ENCODE assay signal across 21 cellular contexts in the genomic region with DNA sequence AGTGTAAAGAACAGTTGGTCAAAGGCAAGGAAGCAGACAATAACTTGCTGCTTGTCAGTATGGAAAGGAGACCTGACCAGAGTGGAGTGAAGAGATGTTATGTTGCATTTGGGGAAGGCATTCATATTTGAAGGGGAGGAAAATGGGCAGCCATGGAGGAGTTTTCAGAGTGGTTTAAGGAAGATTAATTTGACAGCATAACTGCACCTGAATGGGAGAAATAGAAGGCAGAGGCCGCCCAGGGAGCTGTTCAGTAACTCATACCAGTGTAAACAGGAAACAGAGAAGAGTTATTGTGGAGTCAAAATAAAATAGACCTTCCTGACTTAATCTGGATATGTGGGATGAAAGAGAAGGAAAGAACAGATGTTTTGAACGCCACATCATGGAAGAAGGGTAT. TPM values are rescaled to one million over a fixed set of nuclear protein-coding genes. Genes with fewer than 3 reads are reported as not detected.
DNase-seq lines count a peak whose midpoint lies in the region; ATAC-seq, FAIRE-seq and TF ChIP-seq lines count a peak whose summit lies in the region.
"Had no signal": no experiment of that assay in that cellular context is flagged by ENCODE, and none has a peak within 500 bp of the region (broad histone marks: within the 10 kb centered on the region; RNA-seq: fewer than 3 reads in every experiment).

No MANE protein-coding gene starts in this region.

- no peak for FAIRE-seq in GM19239 (lab: Jason Lieb, UNC)
- FAIRE-seq: TTC549 had no signal

- no peak overlapping the region for H2BK120ac ChIP-seq in H9 (ENCODE audit: low read depth, low read length, poor library complexity, severe bottlenecking)

- H3K9me3 Mint-ChIP-seq in H9 (no peaks in the 10 kb centered on the region), WTC11 (no peaks in the 10 kb centered on the region)
- H3K9me3 Mint-ChIP-seq: activated naive CD4-positive, alpha-beta T cell treated with anti-CD3 and anti-CD28 coated beads, Interleukin-2, amount 50 U/mL, for 72 hours; brain; CD8-positive, alpha-beta memory T cell; HFFc6 had no signal

- no peak overlapping the region for H3K14ac ChIP-seq in H9 (ENCODE audit: insufficient read depth, low read length)

- no peak overlapping the region for H2AFZ ChIP-seq in H9 (ENCODE audit: low read length)

- H3K27me3 ChIP-seq in BLaER1 (no peaks in the 10 kb centered on the region), H9 (ENCODE audit: insufficient read depth, low read length) (no peaks in the 10 kb centered on the region)
- H3K27me3 ChIP-seq: Peyer's patch had no signal

- H3K4me3 ChIP-seq in BLaER1: no peak overlapping the region
- H3K4me3 ChIP-seq: Peyer's patch had no signal

- no peak overlapping the region for H4K91ac ChIP-seq in H9 (ENCODE audit: insufficient read length, low read depth, low read length)

- H3K36me3 Mint-ChIP-seq in H9 (ENCODE audit: insufficient read depth in 1 of 3, low read depth in 3 of 3) (no peaks in the 10 kb centered on the region; a peak in 1 of 7 replicates), WTC11 (no peaks in the 10 kb centered on the region)
- H3K36me3 Mint-ChIP-seq: activated naive CD4-positive, alpha-beta T cell treated with anti-CD3 and anti-CD28 coated beads, Interleukin-2, amount 50 U/mL, for 72 hours; brain; CD8-positive, alpha-beta memory T cell had no signal

- H3K4me2 ChIP-seq in BLaER1: peak overlapping the region; percentile 38
- H3K4me2 ChIP-seq in H9 (ENCODE audit: insufficient read depth, insufficient read length, low read length): no peak overlapping the region

- no CpG with 5 or more reads among the region's 2 CpGs for WGBS in H9 (ENCODE audit: extremely low coverage, insufficient read length, low lambda C conversion rate)

- H3K9ac ChIP-seq in BLaER1 (no peak overlapping the region), H9 (ENCODE audit: extremely low read depth, insufficient read length, low read length) (no peak overlapping the region)

- peaks cover 39 to 44% of the 10 kb centered on the region in 2 experiments for H3K4me1 Mint-ChIP-seq in H9
- peaks cover 41% of the 10 kb centered on the region for H3K4me1 Mint-ChIP-seq in WTC11

- no peak overlapping the region for H3T11ph ChIP-seq in H9 (ENCODE audit: low read length)

- H2BK20ac ChIP-seq in H9 (ENCODE audit: low read depth, low read length, poor library complexity, severe bottlenecking): no peak overlapping the region

- H3K27ac ChIP-seq in BLaER1 (no peak overlapping the region), H9 (ENCODE audit: insufficient read length, low read depth, low read length) (no peak overlapping the region)

- peak overlapping the region; percentile 73 for H2BK12ac ChIP-seq in H9 (ENCODE audit: insufficient read length, low read depth, low read length)

- H3K56ac ChIP-seq in H9 (ENCODE audit: insufficient read length, low read depth, low read length): no peak overlapping the region

- H3K79me1 ChIP-seq in H9 (ENCODE audit: insufficient read depth, low read depth, low read length, poor library complexity, severe bottlenecking): peaks cover 13% of the 10 kb centered on the region

- no peak overlapping the region for H4K8ac ChIP-seq in H9 (replicated peaks; ENCODE audit: insufficient read length, low read depth, low read length)

- no peak overlapping the region for H3K18ac ChIP-seq in H9 (ENCODE audit: insufficient read length, low read depth, low read length)

- no peak overlapping the region for H3K4me3 Mint-ChIP-seq in H9
- H3K4me3 Mint-ChIP-seq in WTC11: no peak overlapping the region
- H3K4me3 Mint-ChIP-seq: CD8-positive, alpha-beta memory T cell; HFFc6 had no signal

- ATAC-seq in WTC11 (no peak), GM19328 (IDR thresholded peaks at IDR 0.05; ENCODE audit: unreplicated experiment) (no peak)
- ATAC-seq: activated naive CD4-positive, alpha-beta T cell treated with anti-CD3 and anti-CD28 coated beads, Interleukin-2, amount 50 U/mL, for 72 hours had no signal

- H2BK15ac ChIP-seq in H9 (ENCODE audit: low read depth, low read length): no peak overlapping the region

- H3K27me3 Mint-ChIP-seq in H9 (ENCODE audit: low read depth) (no peaks in the 10 kb centered on the region), WTC11 (ENCODE audit: low read depth) (no peaks in the 10 kb centered on the region)
- H3K27me3 Mint-ChIP-seq: brain; CD8-positive, alpha-beta memory T cell had no signal

- peak overlapping the region; percentile 2 to 87 (median 26); a peak in 4 of 7 replicates for H3K27ac Mint-ChIP-seq in H9
- peak overlapping the region; percentile 55; the same call in 1 of the 2 replicates for H3K27ac Mint-ChIP-seq in WTC11
- H3K27ac Mint-ChIP-seq: activated naive CD4-positive, alpha-beta T cell treated with anti-CD3 and anti-CD28 coated beads, Interleukin-2, amount 50 U/mL, for 72 hours; HFFc6 had no signal

- H3K4me1 ChIP-seq in BLaER1 (peaks cover 27% of the 10 kb centered on the region), H9 (ENCODE audit: insufficient read depth, low read length) (peaks cover 6% of the 10 kb centered on the region)

- H3K9me3 ChIP-seq in BLaER1 (no peaks in the 10 kb centered on the region), H9 (ENCODE audit: control insufficient read depth, low read depth, low read length) (no peaks in the 10 kb centered on the region)
- H3K9me3 ChIP-seq: Peyer's patch had no signal

- H3K23ac ChIP-seq in H9 (ENCODE audit: insufficient read length, low read depth, low read length): no peak overlapping the region

- no peak overlapping the region for H2BK5ac ChIP-seq in H9 (ENCODE audit: insufficient read length, low read length)

- no peak overlapping the region for H2AK5ac ChIP-seq in H9 (ENCODE audit: insufficient read length, low read length)

- H3K79me2 ChIP-seq in H9 (ENCODE audit: insufficient read depth, low read length): peaks cover 12% of the 10 kb centered on the region; the same call in 1 of the 2 replicates

- H4K20me1 ChIP-seq in BLaER1 (peaks cover 7% of the 10 kb centered on the region; the same call in 1 of the 2 replicates), H9 (ENCODE audit: control insufficient read depth, insufficient read depth, insufficient read length) (no peaks in the 10 kb centered on the region)

- no peak overlapping the region for H4K5ac ChIP-seq in H9 (ENCODE audit: insufficient read length, low read depth, low read length)

- no peak for TF ChIP-seq CTCF in H9 (conservative IDR thresholded peaks at IDR 0.05)
- no peak for TF ChIP-seq CTCF in WTC11 (IDR thresholded peaks at IDR 0.05)

- no peaks in the 10 kb centered on the region for H3K36me3 ChIP-seq in BLaER1
- H3K36me3 ChIP-seq: Peyer's patch had no signal

- CTCF ChIA-PET in WTC11 (lab: Charles Lee): no interaction called here

- DNase-seq in H9 (no peak), WTC11 (ENCODE audit: low spot score) (no peak), left kidney (ENCODE audit: low read depth, low spot score) (peak; percentile 52), GM19239 (ENCODE audit: insufficient read length, low spot score) (no peak), RKO (ENCODE audit: low spot score) (no peak), NCI-H345 (lab: John Stamatoyannopoulos, UW) (no peak)
- DNase-seq: activated T-cell treated with anti-CD3 and anti-CD28 coated beads, Interleukin-2, amount 50 U/mL, for 48 hours; CD8-positive, alpha-beta memory T cell; effector memory CD4-positive, alpha-beta T cell; HFFc6; hypothalamus; kidney glomerular epithelial cell; NCI-H1694; NCI-H526; Peyer's patch; stimulated activated CD4-positive, alpha-beta T cell treated with anti-CD3 and anti-CD28 coated beads, Interleukin-1b, Interleukin-23, amount 100 ng/mL, for 48 hours had no signal

- H3K23me2 ChIP-seq in H9 (ENCODE audit: insufficient read length, low read depth, low read length, poor library complexity, severe bottlenecking): no peaks in the 10 kb centered on the region

- no peak overlapping the region for H3K4ac ChIP-seq in H9 (ENCODE audit: low read depth, low read length)

- POLR2A ChIA-PET in WTC11 (lab: Charles Lee): no interaction called here

TF ChIP-seq in WTC11, 78 proteins besides CTCF, POLR2A, EP300 and RAD21 (continues in another document):
- TF ChIP-seq KAT7 (CRISPR knock-in tag; IDR thresholded peaks at IDR 0.05; ENCODE audit: borderline replicate concordance) (no peak), ZNF232 (CRISPR knock-in tag; IDR thresholded peaks at IDR 0.05) (no peak), EMX1 (CRISPR knock-in tag; IDR thresholded peaks at IDR 0.05) (no peak), NFE2L1 (CRISPR knock-in tag; IDR thresholded peaks at IDR 0.05) (no peak), ETV6 (CRISPR knock-in tag; IDR thresholded peaks at IDR 0.05) (no peak), ERG (CRISPR knock-in tag; IDR thresholded peaks at IDR 0.05) (no peak)
- TF ChIP-seq, protein P1, sequence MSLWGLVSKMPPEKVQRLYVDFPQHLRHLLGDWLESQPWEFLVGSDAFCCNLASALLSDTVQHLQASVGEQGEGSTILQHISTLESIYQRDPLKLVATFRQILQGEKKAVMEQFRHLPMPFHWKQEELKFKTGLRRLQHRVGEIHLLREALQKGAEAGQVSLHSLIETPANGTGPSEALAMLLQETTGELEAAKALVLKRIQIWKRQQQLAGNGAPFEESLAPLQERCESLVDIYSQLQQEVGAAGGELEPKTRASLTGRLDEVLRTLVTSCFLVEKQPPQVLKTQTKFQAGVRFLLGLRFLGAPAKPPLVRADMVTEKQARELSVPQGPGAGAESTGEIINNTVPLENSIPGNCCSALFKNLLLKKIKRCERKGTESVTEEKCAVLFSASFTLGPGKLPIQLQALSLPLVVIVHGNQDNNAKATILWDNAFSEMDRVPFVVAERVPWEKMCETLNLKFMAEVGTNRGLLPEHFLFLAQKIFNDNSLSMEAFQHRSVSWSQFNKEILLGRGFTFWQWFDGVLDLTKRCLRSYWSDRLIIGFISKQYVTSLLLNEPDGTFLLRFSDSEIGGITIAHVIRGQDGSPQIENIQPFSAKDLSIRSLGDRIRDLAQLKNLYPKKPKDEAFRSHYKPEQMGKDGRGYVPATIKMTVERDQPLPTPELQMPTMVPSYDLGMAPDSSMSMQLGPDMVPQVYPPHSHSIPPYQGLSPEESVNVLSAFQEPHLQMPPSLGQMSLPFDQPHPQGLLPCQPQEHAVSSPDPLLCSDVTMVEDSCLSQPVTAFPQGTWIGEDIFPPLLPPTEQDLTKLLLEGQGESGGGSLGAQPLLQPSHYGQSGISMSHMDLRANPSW (CRISPR knock-in tag; conservative IDR thresholded peaks at IDR 0.05; ENCODE audit: low read depth): no peak

RNA-seq across cellular contexts. Expression of gene SLC44A1, which starts 13.3 kb away (rescaled TPM):
- 59.6 and 60.7 TPM in 2 replicates for total RNA-seq in H9 (2021)
- 45.9 to 48.9 TPM (median 47.6 TPM) in 3 replicates for total RNA-seq in WTC11 (2021)
